Comparison of ENCODE assay signal across 24 cellular contexts in the genomic region with DNA sequence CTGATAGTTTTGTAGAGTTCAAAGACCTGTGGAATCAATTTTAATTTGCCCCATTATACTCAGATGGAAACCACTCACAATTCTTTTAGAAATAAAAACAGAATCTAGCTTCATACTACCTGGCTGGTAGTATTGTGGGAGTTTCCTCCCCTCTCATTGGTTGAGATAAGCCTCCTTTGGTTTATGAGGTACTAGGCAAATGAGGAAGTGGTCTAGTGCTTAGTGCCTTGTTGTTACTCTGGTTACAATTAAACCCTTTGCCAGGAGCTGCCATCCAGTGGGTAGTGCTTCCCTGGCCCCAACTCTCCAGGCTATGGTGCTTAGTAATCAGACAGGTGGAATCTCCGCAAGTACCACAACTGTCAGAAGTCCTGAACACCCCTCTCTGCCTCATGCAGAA.
"Had no signal": no experiment of that assay in that cellular context is flagged by ENCODE, and none has a peak within 500 bp of the region (broad histone marks: within the 10 kb centered on the region; RNA-seq: fewer than 3 reads in every experiment).

No MANE protein-coding gene starts in this region.

- H3K4me1 Mint-ChIP-seq: activated T-helper 17 cell treated with anti-CD3 and anti-CD28 coated beads, Interleukin-2, amount 50 U/mL, for 72 hours had no signal

- H3K27me3 Mint-ChIP-seq: activated T-helper 17 cell treated with anti-CD3 and anti-CD28 coated beads, Interleukin-2, amount 50 U/mL, for 72 hours; stimulated activated naive CD8-positive, alpha-beta T cell treated with anti-CD3 and anti-CD28 coated beads, Interleukin-15, Interleukin-2, amounts not matched to agents 100 ng/mL and 50 ng/mL, for 24 hours had no signal

- H3K4me3 Mint-ChIP-seq: activated T-cell treated with anti-CD3 and anti-CD28 coated beads, Interleukin-2, amount 50 U/mL, for 24 hours; activated T-helper 17 cell treated with anti-CD3 and anti-CD28 coated beads, Interleukin-2, amount 50 U/mL, for 72 hours; natural killer cell treated with Interleukin-12 subunit alpha and Interleukin-12 subunit beta and Interleukin-15 and Interleukin-18, amount 100 ng/mL, for 72 hours; stimulated activated naive CD8-positive, alpha-beta T cell treated with anti-CD3 and anti-CD28 coated beads, Interleukin-15, Interleukin-2, amounts not matched to agents 100 ng/mL and 50 ng/mL, for 24 hours; WTC11 had no signal

- H3K9me3 ChIP-seq: adrenal gland, lower lobe of right lung, thyroid gland, upper lobe of right lung had no signal

- ATAC-seq: activated naive CD4-positive, alpha-beta T cell treated with anti-CD3 and anti-CD28 coated beads, Interleukin-2, amount 50 U/mL, for 72 hours; activated T-helper 17 cell treated with anti-CD3 and anti-CD28 coated beads, Interleukin-2, amount 50 U/mL, for 72 hours; left lobe of liver; lower lobe of right lung; natural killer cell treated with Interleukin-12 subunit alpha and Interleukin-12 subunit beta and Interleukin-15 and Interleukin-18, amount 100 ng/mL, for 72 hours; upper lobe of right lung; WTC11 had no signal

- H3K4me1 ChIP-seq: adrenal gland, lower lobe of right lung, parathyroid adenoma, thyroid gland, upper lobe of right lung had no signal

- H3K27me3 ChIP-seq: adrenal gland, thyroid gland, upper lobe of right lung had no signal

- H3K27ac Mint-ChIP-seq: activated naive CD4-positive, alpha-beta T cell treated with anti-CD3 and anti-CD28 coated beads, Interleukin-2, amount 50 U/mL, for 72 hours; activated T-cell treated with anti-CD3 and anti-CD28 coated beads, Interleukin-2, amount 50 U/mL, for 24 hours; activated T-helper 17 cell treated with anti-CD3 and anti-CD28 coated beads, Interleukin-2, amount 50 U/mL, for 72 hours; natural killer cell treated with Interleukin-12 subunit alpha and Interleukin-12 subunit beta and Interleukin-15 and Interleukin-18, amount 100 ng/mL, for 72 hours; stimulated activated naive CD8-positive, alpha-beta T cell treated with anti-CD3 and anti-CD28 coated beads, Interleukin-15, Interleukin-2, amounts not matched to agents 100 ng/mL and 50 ng/mL, for 24 hours; WTC11 had no signal

- H3K4me3 ChIP-seq: adrenal gland, lower lobe of right lung, thyroid gland, upper lobe of right lung had no signal

- FAIRE-seq: kidney had no signal

- H3K36me3 ChIP-seq: adrenal gland, lower lobe of right lung, thyroid gland, upper lobe of right lung had no signal

- H3K27ac ChIP-seq: adrenal gland, lower lobe of right lung, parathyroid adenoma, thyroid gland, upper lobe of right lung had no signal

- DNase-seq: activated CD4-positive, alpha-beta T cell treated with anti-CD3 and anti-CD28 coated beads, Interleukin-2, amount 50 U/mL, for 4 hours; activated CD8-positive, alpha-beta memory T cell treated with anti-CD3 and anti-CD28 coated beads for 24 hours; activated CD8-positive, alpha-beta memory T cell treated with anti-CD3 and anti-CD28 coated beads, Interleukin-2, amount 50 U/mL, for 4 hours; activated T-cell treated with anti-CD3 and anti-CD28 coated beads, Interleukin-2, amount 50 U/mL, for 24 hours; adrenal gland; central memory CD4-positive, alpha-beta T cell; dermis blood vessel endothelial cell; effector CD8-positive, alpha-beta T cell; erythroblast; foreskin fibroblast; kidney; lower lobe of right lung; right cardiac atrium; stimulated activated CD4-positive, alpha-beta T cell treated with anti-CD3 and anti-CD28 coated beads, Interleukin-4, amount 100 ng/mL, for 24 hours; T-helper 9 cell; thyroid gland; upper lobe of right lung had no signal

- H3K9me3 Mint-ChIP-seq: activated naive CD4-positive, alpha-beta T cell treated with anti-CD3 and anti-CD28 coated beads, Interleukin-2, amount 50 U/mL, for 72 hours; activated T-cell treated with anti-CD3 and anti-CD28 coated beads, Interleukin-2, amount 50 U/mL, for 24 hours; activated T-helper 17 cell treated with anti-CD3 and anti-CD28 coated beads, Interleukin-2, amount 50 U/mL, for 72 hours; natural killer cell treated with Interleukin-12 subunit alpha and Interleukin-12 subunit beta and Interleukin-15 and Interleukin-18, amount 100 ng/mL, for 72 hours; stimulated activated naive CD8-positive, alpha-beta T cell treated with anti-CD3 and anti-CD28 coated beads, Interleukin-15, Interleukin-2, amounts not matched to agents 100 ng/mL and 50 ng/mL, for 24 hours; WTC11 had no signal

- H3K36me3 Mint-ChIP-seq: activated naive CD4-positive, alpha-beta T cell treated with anti-CD3 and anti-CD28 coated beads, Interleukin-2, amount 50 U/mL, for 72 hours; natural killer cell treated with Interleukin-12 subunit alpha and Interleukin-12 subunit beta and Interleukin-15 and Interleukin-18, amount 100 ng/mL, for 72 hours; WTC11 had no signal
